8 cellular contexts compared by ENCODE assay signal in genomic region chr16:30609928-30610839, GRCh38. TPM values are rescaled to one million over a fixed set of nuclear protein-coding genes. Genes with fewer than 3 reads are reported as not detected.
DNase-seq lines count a peak whose midpoint lies in the region; ATAC-seq, FAIRE-seq and TF ChIP-seq lines count a peak whose summit lies in the region.

Gene ZNF689, minus strand, starts transcription at chr16:30610389. Its CDS starts 348 bp downstream, at chr16:30610041.

- peak within 1 kb of the TSS; percentile 96 for H2AFZ ChIP-seq in IMR-90 (replicated peaks; ENCODE audit: low read length, poor library complexity)

- peak within 1 kb of the TSS; percentile 93 for H3K14ac ChIP-seq in IMR-90 (replicated peaks; ENCODE audit: low read depth, low read length)

- no peak for TF ChIP-seq RAD21 in IMR-90 (IDR thresholded peaks at IDR 0.05; ENCODE audit: low read length)

- WGBS in IMR-90 (ENCODE audit: extremely low coverage in 2 of 2, insufficient read length in 1 of 2), 2 experiments, result 1% methylated on average over 36 of the region's 63 CpGs; no CpG with 5 or more reads in 1 of the 2 experiments

- H3K9me1 ChIP-seq in IMR-90 (ENCODE audit: insufficient read depth, low read length), result no peaks in the 10 kb centered on the region

- peak within 1 kb of the TSS; percentile 90; the same call in 2 of the 3 replicates for H2BK15ac ChIP-seq in IMR-90 (ENCODE audit: low read depth, low read length)

- dilution Hi-C loops in IMR-90 (cut with HindIII; ENCODE audit: low sequenced_read_pairs, unreplicated experiment), result no loop called here

- DNase-seq in D721Med (ENCODE audit: insufficient read length, low spot score) (peak; percentile 87), IMR-90 (peak; percentile 96), OCI-M1 (lab: John Stamatoyannopoulos, UW) (peak; percentile 99), activated T-cell treated with anti-CD3 and anti-CD28 coated beads for 24 hours (ENCODE audit: low read depth) (peak; percentile 94), epithelial cell of esophagus (ENCODE audit: low read depth) (peak; percentile 96)
- peak; percentile 84 to 89 for DNase-seq in stimulated activated CD8-positive, alpha-beta memory T cell treated with anti-CD3 and anti-CD28 coated beads, Interleukin-4, amount 100 ng/mL, for 1 hour (ENCODE audit: low read depth in 2 of 2, low spot score in 1 of 2)

- H4K5ac ChIP-seq in IMR-90 (ENCODE audit: low read depth, low read length), result peak within 1 kb of the TSS; percentile 89

- H3K36me3 ChIP-seq in IMR-90 (ENCODE audit: control insufficient read depth, insufficient read depth, low read length), result peaks cover 9% of the 10 kb centered on the region; the same call in 1 of the 2 replicates

- CTCF ChIA-PET in IMR-90 (lab: Yijun Ruan, JAX), result interaction anchor here (1.4 kb wide), 1 partner anchor 40 kb away, joined by 3 read pairs; no protein-coding TSS in a partner anchor

- H2BK20ac ChIP-seq in IMR-90 (ENCODE audit: low read depth, low read length), result no peak within 1 kb of the TSS

- in situ Hi-C loops in IMR-90 (cut with MboI; ENCODE audit: low sequenced_read_pairs), result no loop called here

- peak within 1 kb of the TSS; percentile 93 for H3K4me2 ChIP-seq in IMR-90 (ENCODE audit: low read depth, low read length)

- TF ChIP-seq CTCF in D721Med (IDR thresholded peaks at IDR 0.05; ENCODE audit: insufficient read depth, missing control alignments) (no peak), IMR-90 (conservative IDR thresholded peaks at IDR 0.05; ENCODE audit: low read depth, low read length) (peak; percentile 4; the same call in 1 of the 2 replicates), epithelial cell of esophagus (IDR thresholded peaks at IDR 0.05; ENCODE audit: insufficient read depth, low read depth, low read length, missing control alignments) (peak; percentile 3)

- peak within 1 kb of the TSS; percentile 88 for H4K91ac ChIP-seq in IMR-90 (ENCODE audit: insufficient read depth, low read depth, low read length)

- peak within 1 kb of the TSS; percentile 68 for H3K18ac ChIP-seq in IMR-90 (ENCODE audit: low read depth, low read length)

- peak; percentile 64; the same call in 1 of the 2 replicates for TF ChIP-seq POLR2A in IMR-90 (IDR thresholded peaks at IDR 0.05; ENCODE audit: low read depth, low read length)

- H3K9me3 ChIP-seq in IMR-90 (ENCODE audit: control insufficient read depth, insufficient read depth, low read length), result no peaks in the 10 kb centered on the region
- no peaks in the 10 kb centered on the region for H3K9me3 ChIP-seq in mononuclear cell (ENCODE audit: low read depth, low read length)

- H2AK9ac ChIP-seq in IMR-90 (replicated peaks; ENCODE audit: low read depth, low read length, poor library complexity), result peak within 1 kb of the TSS; percentile 88

- ATAC-seq in GM21526 (IDR thresholded peaks at IDR 0.05; ENCODE audit: low FRiP score, unreplicated experiment), result peak; percentile 75
- peak; percentile 88 for ATAC-seq in IMR-90 (ENCODE audit: low read depth)

- H3K23ac ChIP-seq in IMR-90 (ENCODE audit: low read depth, low read length), result peak within 1 kb of the TSS; percentile 93

- peaks cover 11 to 27% of the 10 kb centered on the region in 2 experiments; a peak in 3 of 4 replicates for H3K79me1 ChIP-seq in IMR-90 (ENCODE audit: low read depth in 1 of 2, low read length in 2 of 2)

- H2BK120ac ChIP-seq in IMR-90 (ENCODE audit: low read depth, low read length), result peak within 1 kb of the TSS; percentile 70

- H3K9ac ChIP-seq in IMR-90 (ENCODE audit: low read depth, low read length), result peak within 1 kb of the TSS; percentile 72

- BruUV-seq in IMR-90 (replicated peaks; lab: Mats Ljungman, UMichigan), result TSS peak; percentile 64

- H3K56ac ChIP-seq in IMR-90 (ENCODE audit: extremely low read depth, insufficient read depth, low read length), result peak within 1 kb of the TSS; percentile 71

- peak within 1 kb of the TSS; percentile 78 for H3K27ac ChIP-seq in IMR-90 (ENCODE audit: insufficient read depth, low read length)

- peak within 1 kb of the TSS; percentile 58; the same call in 1 of the 2 replicates for H2AK5ac ChIP-seq in IMR-90 (ENCODE audit: low read depth, low read length)

- POLR2A ChIA-PET in IMR-90 (lab: Charles Lee; ENCODE audit: unreplicated experiment), result interaction anchor here (0.7 to 0.8 kb wide), 2 partner anchors 12 to 155 kb away, joined by 3 to 4 read pairs; no protein-coding TSS in a partner anchor

- intact Hi-C loops in IMR-90 (cut with micrococcal nuclease), result no loop called here

- H4K8ac ChIP-seq in IMR-90 (ENCODE audit: low read depth in 2 of 2, low read length in 2 of 2), result peak within 1 kb of the TSS; percentile 93 to 97

- H3K4me3 ChIP-seq in IMR-90 (ENCODE audit: insufficient read depth, low read depth, low read length), result peak within 1 kb of the TSS; percentile 73
- H3K4me3 ChIP-seq in epithelial cell of esophagus (ENCODE audit: low read length), result peak within 1 kb of the TSS; percentile 87
- peak within 1 kb of the TSS; percentile 84 for H3K4me3 ChIP-seq in mononuclear cell (ENCODE audit: low read length)

- peak within 1 kb of the TSS; percentile 83 for H3K4ac ChIP-seq in IMR-90 (ENCODE audit: low read depth, low read length)

- H3K4me1 ChIP-seq in IMR-90 (ENCODE audit: control insufficient read depth, insufficient read depth, low read length) (no peaks in the 10 kb centered on the region), mononuclear cell (ENCODE audit: insufficient read depth, low read length) (peaks cover 40% of the 10 kb centered on the region)

- no peaks in the 10 kb centered on the region for H4K20me1 ChIP-seq in IMR-90 (ENCODE audit: insufficient read depth, low read length)

- peak within 1 kb of the TSS; percentile 65 for H2BK5ac ChIP-seq in IMR-90 (ENCODE audit: low read depth, low read length, poor library complexity, severe bottlenecking)

- H3K27me3 ChIP-seq in IMR-90 (ENCODE audit: control insufficient read depth, insufficient read depth, low read length), result no peaks in the 10 kb centered on the region
- H3K27me3 ChIP-seq in mononuclear cell (ENCODE audit: insufficient read depth, low read length), result no peaks in the 10 kb centered on the region

- FAIRE-seq in D721Med (lab: Jason Lieb, UNC), result no peak

TF ChIP-seq in IMR-90, 13 proteins besides CTCF, POLR2A, EP300 and RAD21:
- TF ChIP-seq FOS (IDR thresholded peaks at IDR 0.05; ENCODE audit: low read depth, low read length) (peak; percentile 90), NFE2L2 (IDR thresholded peaks at IDR 0.05; ENCODE audit: low read depth, low read length) (no peak), BHLHE40 (IDR thresholded peaks at IDR 0.05; ENCODE audit: low read depth, low read length) (no peak)

RNA-seq across cellular contexts. Expression of gene ZNF689, which starts in this region (rescaled TPM):
- total RNA-seq in IMR-90 (2012; rRNA removed) (1.9 and 2.7 TPM in 2 replicates), mononuclear cell (14.9 TPM)
- 2.9 and 3.8 TPM in 2 replicates for polyA plus RNA-seq in IMR-90 (2012; rRNA removed)
- 2.1 and 3.8 TPM in 2 replicates for polyA plus RNA-seq in IMR-90 (2012; cell fraction: cytosol; rRNA removed)
- polyA plus RNA-seq in IMR-90 (2012; cell fraction: nucleus; rRNA removed; ENCODE audit: low replicate concordance), result 3.3 and 5.2 TPM in 2 replicates

Comparison
In these comparisons a context has a peak if more than half of its experiments do, and no peak if none do; other contexts are left out.
1. Peak in every context shown above with its lines: DNase-seq, ATAC-seq, H3K4me3 ChIP-seq and H3K27ac ChIP-seq.